Comparison of ENCODE assay signal across 9 cellular contexts in the genomic region with DNA sequence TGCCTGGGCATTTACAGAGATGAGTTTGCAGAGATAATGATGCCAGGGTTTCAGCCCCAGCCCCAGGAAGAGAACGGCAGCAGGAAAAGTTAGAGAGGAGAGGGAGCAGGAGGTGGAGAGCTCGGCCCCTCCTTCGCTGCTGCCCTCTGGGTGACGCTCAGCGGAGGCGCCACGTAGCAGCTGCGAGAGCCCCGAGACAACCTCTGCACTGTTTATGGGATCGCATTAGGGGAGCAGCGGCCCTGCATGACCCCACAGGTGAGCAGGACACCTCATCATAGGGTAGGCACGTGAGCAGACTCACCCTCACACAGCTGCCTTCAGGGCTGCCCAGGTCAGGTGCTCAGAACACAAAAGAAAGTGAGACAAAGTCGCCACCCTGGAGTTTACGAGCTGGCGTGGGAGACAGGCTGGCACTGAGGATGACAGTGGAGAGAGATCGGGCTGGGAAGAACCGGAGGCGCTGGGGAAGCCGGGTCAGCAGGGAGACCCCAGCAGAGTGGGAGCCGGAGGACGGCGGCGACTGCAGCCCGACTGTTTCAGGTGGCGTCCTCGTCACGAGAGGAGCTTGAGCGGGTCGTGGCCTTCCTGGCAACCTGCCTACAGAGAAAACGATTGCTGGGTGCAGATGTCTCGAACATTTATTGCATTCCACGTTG.
DNase-seq lines count a peak whose midpoint lies in the region; ATAC-seq and TF ChIP-seq lines count a peak whose summit lies in the region.
"Had no signal": no experiment of that assay in that cellular context is flagged by ENCODE, and none has a peak within 500 bp of the region (broad histone marks: within the 10 kb centered on the region; RNA-seq: fewer than 3 reads in every experiment).

No MANE protein-coding gene starts in this region.

- no peak for ATAC-seq in HG03175 (IDR thresholded peaks at IDR 0.05; ENCODE audit: unreplicated experiment)
- ATAC-seq: activated CD8-positive, alpha-beta T cell treated with anti-CD3 and anti-CD28 coated beads, Interleukin-2, amount 10 ng/mL, durations not matched to agents 7 days and 5 days had no signal

- H3K4me3 ChIP-seq in AG09309 (ENCODE audit: control insufficient read depth, low read depth, low read length) (peak overlapping the region; percentile 26), epithelial cell of proximal tubule (ENCODE audit: low read depth, low read length) (peak overlapping the region; percentile 65), trophoblast cell (ENCODE audit: low read depth, low read length) (no peak overlapping the region)

- no peak overlapping the region for H3K4ac ChIP-seq in trophoblast cell (ENCODE audit: low read depth, low read length)

- H2BK5ac ChIP-seq in trophoblast cell (ENCODE audit: low read depth, low read length, poor library complexity): no peak overlapping the region

- no peak overlapping the region for H3K27ac ChIP-seq in trophoblast cell (ENCODE audit: low read depth, low read length)
- H3K27ac ChIP-seq in RWPE1: no peak overlapping the region

- POLR2A ChIA-PET in RWPE1 (lab: Yijun Ruan, JAX; ENCODE audit: low non-redundant PET): interaction anchor here (0.9 kb wide), 1 partner anchor 9 kb away, joined by 3 read pairs; no protein-coding TSS in a partner anchor

- no peaks in the 10 kb centered on the region for H3K27me3 ChIP-seq in trophoblast cell (ENCODE audit: insufficient read depth, low read length)

- peaks cover 16 to 17% of the 10 kb centered on the region in 2 experiments for H3K4me1 ChIP-seq in trophoblast cell (ENCODE audit: control insufficient read depth in 1 of 2, insufficient read depth in 2 of 2, low read length in 2 of 2)

- H3K18ac ChIP-seq in trophoblast cell (ENCODE audit: low read length): peak overlapping the region; percentile 6

- H3K4me2 ChIP-seq in trophoblast cell (ENCODE audit: low read length): peak overlapping the region; percentile 6

- peak overlapping the region; percentile 36 for H2BK120ac ChIP-seq in trophoblast cell (ENCODE audit: insufficient read depth, low read length, poor library complexity)

- H2BK12ac ChIP-seq in trophoblast cell (ENCODE audit: low read length): no peak overlapping the region

- H4K91ac ChIP-seq in trophoblast cell (ENCODE audit: low read depth, low read length): peak overlapping the region; percentile 26

- H2AK5ac ChIP-seq in trophoblast cell (ENCODE audit: low read length): no peak overlapping the region

- no peak overlapping the region for H3K14ac ChIP-seq in trophoblast cell (ENCODE audit: low read length)

- DNase-seq in AG09309 (ENCODE audit: low read depth) (no peak), NCI-H1092 treated with DMSO at 0.1 percent for 48 hours (lab: John Stamatoyannopoulos, UW) (peak; percentile 73), epithelial cell of proximal tubule (ENCODE audit: low read depth) (no peak), trophoblast cell (peak in 1 of 2 donors; percentile 45), RWPE1 (ENCODE audit: low spot score) (no peak), medulla oblongata (ENCODE audit: extremely low spot score) (no peak)
- DNase-seq in activated CD8-positive, alpha-beta memory T cell treated with anti-CD3 and anti-CD28 coated beads, Interleukin-2, amount 50 U/mL, for 4 hours: no peak
- DNase-seq: activated CD8-positive, alpha-beta T cell treated with anti-CD3 and anti-CD28 coated beads, Interleukin-2, amount 10 ng/mL, durations not matched to agents 7 days and 5 days had no signal

- no peak overlapping the region for H3K23ac ChIP-seq in trophoblast cell (ENCODE audit: low read length)

- CTCF ChIA-PET in RWPE1 (lab: Yijun Ruan, JAX): no interaction called here

- WGBS in trophoblast cell (ENCODE audit: extremely low coverage, insufficient coverage, insufficient read length): no CpG with 5 or more reads among the region's 32 CpGs

- H3K36me3 ChIP-seq in trophoblast cell (ENCODE audit: control insufficient read depth in 1 of 2, insufficient read depth in 2 of 2, low read length in 2 of 2): no peaks in the 10 kb centered on the region

- H3K9me3 ChIP-seq in trophoblast cell (ENCODE audit: insufficient read depth, low read depth, low read length): peaks cover 4% of the 10 kb centered on the region

- H4K8ac ChIP-seq in trophoblast cell (ENCODE audit: low read depth, low read length): no peak overlapping the region

- no peak overlapping the region for H2AFZ ChIP-seq in trophoblast cell (ENCODE audit: insufficient read depth, low read length, poor library complexity)

- no peak overlapping the region for H4K12ac ChIP-seq in trophoblast cell (ENCODE audit: low read depth, low read length)

- no peaks in the 10 kb centered on the region for H3K79me2 ChIP-seq in trophoblast cell (ENCODE audit: control insufficient read depth, insufficient read depth, low read length, poor library complexity)

- H3K79me1 ChIP-seq in trophoblast cell (ENCODE audit: low read length): peaks cover 4% of the 10 kb centered on the region

- TF ChIP-seq CTCF in AG09309 (IDR thresholded peaks at IDR 0.05; ENCODE audit: control insufficient read depth, insufficient read depth, low read depth, low read length, missing control alignments) (no peak), epithelial cell of proximal tubule (conservative IDR thresholded peaks at IDR 0.05; ENCODE audit: low read depth, low read length) (no peak), RWPE1 (conservative IDR thresholded peaks at IDR 0.05; ENCODE audit: low read depth) (no peak)

- no peak overlapping the region for H3K9ac ChIP-seq in trophoblast cell (ENCODE audit: low read length)
